8 cellular contexts compared by ENCODE assay signal in genomic region chr7:29588900-29589696, GRCh38. TPM values are rescaled to one million over a fixed set of nuclear protein-coding genes. Genes with fewer than 3 reads are reported as not detected.
DNase-seq lines count a peak whose midpoint lies in the region; ATAC-seq and TF ChIP-seq lines count a peak whose summit lies in the region.

No MANE protein-coding gene starts in this region.

- DNase-seq in CD14-positive monocyte (ENCODE audit: low spot score) (no peak), GM13977 (ENCODE audit: low spot score) (peak; percentile 62), NCI-H748 treated with DMSO at 0.1 percent for 48 hours (lab: John Stamatoyannopoulos, UW) (peak; percentile 38), left lobe of liver (ENCODE audit: low spot score) (no peak), uterus (no peak), amniotic stem cell (lab: John Stamatoyannopoulos, UW) (no peak)

- TF ChIP-seq POLR2A in uterus (IDR thresholded peaks at IDR 0.05), result no peak

- no peaks in the 10 kb centered on the region for H3K27me3 ChIP-seq in uterus

- intact Hi-C loops in CD14-positive monocyte (cut with micrococcal nuclease), result no loop called here
- intact Hi-C loops in uterus (cut with DNase I; ENCODE audit: low total_unique reads), result no loop called here

- no peaks in the 10 kb centered on the region for H3K4me1 ChIP-seq in uterus

- peaks cover 0 to 1% (median 0%) of the 10 kb centered on the region in 7 donors for H3K9me3 Mint-ChIP-seq in CD14-positive monocyte
- H3K9me3 Mint-ChIP-seq in brain, result peaks cover 7 to 19% (median 11%) of the 10 kb centered on the region in 5 experiments

- in situ Hi-C loops in GM13977 (cut with MboI; ENCODE audit: low pct_unique_long_range_greater_than_20kb, low sequenced_read_pairs, unreplicated experiment), result no loop called here

- H3K4me3 ChIP-seq in uterus, result no peak overlapping the region

- no peaks in the 10 kb centered on the region for H3K9me3 ChIP-seq in uterus

- TF ChIP-seq CTCF in CD14-positive monocyte (IDR thresholded peaks at IDR 0.05), result peak; percentile 88
- TF ChIP-seq CTCF in GM13977 (IDR thresholded peaks at IDR 0.05; ENCODE audit: extremely low read depth, insufficient read depth, missing control alignments), result peak; percentile 74
- TF ChIP-seq CTCF in brain (conservative IDR thresholded peaks at IDR 0.05), result peak; percentile 35 to 70
- TF ChIP-seq CTCF in uterus (IDR thresholded peaks at IDR 0.05), result peak; percentile 37 to 76 (median 45)

- H3K27ac Mint-ChIP-seq in CD14-positive monocyte (peak overlapping the region in 1 of 7 donors; percentile 33), brain (no peak overlapping the region)

- H3K4me1 Mint-ChIP-seq in CD14-positive monocyte (peaks cover 11% of the 10 kb centered on the region), brain (no peaks in the 10 kb centered on the region)

- ATAC-seq in HG02884 (IDR thresholded peaks at IDR 0.05; ENCODE audit: unreplicated experiment), result peak; percentile 74
- ATAC-seq in left lobe of liver, result peak; percentile 88

- no peak overlapping the region for H3K27ac ChIP-seq in uterus

- peak overlapping the region; percentile 72 to 83 for H3K4me3 Mint-ChIP-seq in CD14-positive monocyte
- no peak overlapping the region for H3K4me3 Mint-ChIP-seq in brain

- no peaks in the 10 kb centered on the region for H3K36me3 Mint-ChIP-seq in CD14-positive monocyte
- peaks cover 16% of the 10 kb centered on the region for H3K36me3 Mint-ChIP-seq in brain

- H3K36me3 ChIP-seq in uterus, result no peaks in the 10 kb centered on the region

- H3K27me3 Mint-ChIP-seq in CD14-positive monocyte (ENCODE audit: low read depth in 3 of 3) (no peaks in the 10 kb centered on the region), brain (no peaks in the 10 kb centered on the region)

RNA-seq across cellular contexts. Expression of gene PRR15, which starts 25.5 kb away (rescaled TPM):
- polyA plus RNA-seq in CD14-positive monocyte (not detected), brain (ENCODE audit: insufficient read depth, low read depth, low replicate concordance) (0.19 TPM)
- total RNA-seq in left lobe of liver (not detected), uterus (1 to 10 TPM in 2 of 4 donors, not detected in 2; 1.8 to 2.3 TPM)

Comparison
In these comparisons a context has a peak if more than half of its experiments do, and no peak if none do; other contexts are left out.
1. DNase-seq: peak in GM13977 (single experiment) and NCI-H748 treated with DMSO at 0.1 percent for 48 hours (single experiment); none in CD14-positive monocyte (single experiment), left lobe of liver (single experiment), uterus (0 of 2) and amniotic stem cell (single experiment).
2. H3K4me3 Mint-ChIP-seq: peak in CD14-positive monocyte (2 of 2); none in brain (0 of 5).
3. Peak in every context shown above with its lines, with median percentiles within 50 percentile points of each other: CTCF ChIP-seq.